17 cellular contexts compared by ENCODE assay signal in the genomic region with DNA sequence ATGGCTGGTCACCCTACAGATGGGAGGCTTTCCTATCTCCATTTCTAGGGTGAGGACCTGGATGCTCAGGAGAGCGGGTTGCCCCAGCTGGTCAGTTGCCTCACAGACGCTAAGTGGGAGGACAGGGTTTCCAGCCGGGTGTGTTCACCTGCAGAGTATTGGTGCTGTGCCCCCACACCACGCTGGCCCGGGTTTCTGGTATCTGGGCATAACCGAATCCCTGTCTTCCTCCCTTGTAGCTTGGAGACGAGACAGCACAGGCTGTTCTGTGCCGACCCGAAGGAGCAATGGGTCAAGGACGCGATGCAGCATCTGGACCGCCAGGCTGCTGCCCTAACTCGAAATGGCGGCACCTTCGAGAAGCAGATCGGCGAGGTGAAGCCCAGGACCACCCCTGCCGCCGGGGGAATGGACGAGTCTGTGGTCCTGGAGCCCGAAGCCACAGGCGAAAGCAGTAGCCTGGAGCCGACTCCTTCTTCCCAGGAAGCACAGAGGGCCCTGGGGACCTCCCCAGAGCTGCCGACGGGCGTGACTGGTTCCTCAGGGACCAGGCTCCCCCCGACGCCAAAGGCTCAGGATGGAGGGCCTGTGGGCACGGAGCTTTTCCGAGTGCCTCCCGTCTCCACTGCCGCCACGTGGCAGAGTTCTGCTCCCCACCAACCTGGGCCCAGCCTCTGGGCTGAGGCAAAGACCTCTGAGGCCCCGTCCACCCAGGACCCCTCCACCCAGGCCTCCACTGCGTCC. TPM values are rescaled to one million over a fixed set of nuclear protein-coding genes. Genes with fewer than 3 reads are reported as not detected.
"Had no signal": no experiment of that assay in that cellular context is flagged by ENCODE, and none has a peak within 500 bp of the region (broad histone marks: within the 10 kb centered on the region; RNA-seq: fewer than 3 reads in every experiment).

No MANE protein-coding gene starts in this region.

- H3K4me1 ChIP-seq: pancreas had no signal

- H3K4me3 Mint-ChIP-seq: endodermal cell; neural crest cell; T-helper 2 cell treated with Interferon-gamma antibody and Interleukin-4, amounts not matched to agents 5 μg/mL and 100 μg/mL, for 36 hours had no signal

- H3K27me3 ChIP-seq: dorsolateral prefrontal cortex, pancreas, tibial nerve had no signal

- H3K4me3 ChIP-seq: dorsolateral prefrontal cortex, pancreas, tibial nerve had no signal

- H3K27ac ChIP-seq: pancreas had no signal

- H3K27ac Mint-ChIP-seq: endodermal cell; T-helper 2 cell treated with Interferon-gamma antibody and Interleukin-4, amounts not matched to agents 5 μg/mL and 100 μg/mL, for 36 hours had no signal

- DNase-seq: activated CD4-positive, alpha-beta T cell treated with anti-CD3 and anti-CD28 coated beads, Interleukin-2, amount 50 U/mL, for 1 hour; activated CD4-positive, CD25-positive, alpha-beta regulatory T cell; activated CD8-positive, alpha-beta memory T cell treated with anti-CD3 and anti-CD28 coated beads for 24 hours; dorsolateral prefrontal cortex; endodermal cell; hippocampal formation; kidney; stimulated activated CD4-positive, alpha-beta T cell treated with anti-CD3 and anti-CD28 coated beads, Interleukin-1b, Interleukin-23, amount 100 ng/mL, for 48 hours; SW 1271 had no signal

- H3K36me3 ChIP-seq: pancreas had no signal

- H3K4me1 Mint-ChIP-seq: endodermal cell had no signal

- H3K9me3 Mint-ChIP-seq: endodermal cell; neural crest cell; T-helper 2 cell treated with Interferon-gamma antibody and Interleukin-4, amounts not matched to agents 5 μg/mL and 100 μg/mL, for 36 hours had no signal

- H3K9me3 ChIP-seq: pancreas, tibial nerve had no signal

RNA-seq across cellular contexts. Expression of a gene that starts 9.7 kb away (rescaled TPM):
- total RNA-seq: myocyte had no signal

RNA-seq across cellular contexts. Expression of a gene that starts 22.6 kb away (rescaled TPM):
- total RNA-seq: cerebellum, endodermal cell, epithelial cell of proximal tubule, left ventricle myocardium superior, myocyte, neural crest cell, tibial nerve had no signal

RNA-seq across cellular contexts. Expression of a gene that starts 23.4 kb away (rescaled TPM):
- total RNA-seq: cerebellum, endodermal cell, epithelial cell of proximal tubule, left ventricle myocardium superior, myocyte, neural crest cell, tibial nerve had no signal
